1 cellular context compared by ENCODE assay signal in the genomic region with DNA sequence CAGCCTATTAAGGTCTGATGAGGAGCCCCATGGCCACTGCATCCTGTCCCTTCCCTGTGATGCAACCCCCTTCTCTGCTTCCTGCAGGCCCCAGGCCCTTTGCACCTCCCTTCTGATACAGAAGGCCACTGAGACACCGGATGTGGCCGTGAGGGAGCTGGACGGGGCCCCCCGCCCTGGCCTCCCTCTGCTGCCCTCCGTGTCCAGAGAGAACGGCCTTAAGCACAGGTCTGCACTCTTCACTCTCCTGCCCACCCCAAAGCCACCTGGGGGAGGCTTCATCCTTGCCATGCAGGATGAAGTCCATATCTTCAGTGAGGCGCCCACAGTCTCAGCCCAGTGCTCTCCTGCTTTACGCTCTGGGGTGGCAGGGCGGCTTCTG.
TF ChIP-seq lines count a peak whose summit lies in the region.

No MANE protein-coding gene starts in this region.

TF ChIP-seq in GM12878, 131 proteins besides CTCF, POLR2A, EP300 and RAD21 (continued from another document):
- TF ChIP-seq, protein P1, sequence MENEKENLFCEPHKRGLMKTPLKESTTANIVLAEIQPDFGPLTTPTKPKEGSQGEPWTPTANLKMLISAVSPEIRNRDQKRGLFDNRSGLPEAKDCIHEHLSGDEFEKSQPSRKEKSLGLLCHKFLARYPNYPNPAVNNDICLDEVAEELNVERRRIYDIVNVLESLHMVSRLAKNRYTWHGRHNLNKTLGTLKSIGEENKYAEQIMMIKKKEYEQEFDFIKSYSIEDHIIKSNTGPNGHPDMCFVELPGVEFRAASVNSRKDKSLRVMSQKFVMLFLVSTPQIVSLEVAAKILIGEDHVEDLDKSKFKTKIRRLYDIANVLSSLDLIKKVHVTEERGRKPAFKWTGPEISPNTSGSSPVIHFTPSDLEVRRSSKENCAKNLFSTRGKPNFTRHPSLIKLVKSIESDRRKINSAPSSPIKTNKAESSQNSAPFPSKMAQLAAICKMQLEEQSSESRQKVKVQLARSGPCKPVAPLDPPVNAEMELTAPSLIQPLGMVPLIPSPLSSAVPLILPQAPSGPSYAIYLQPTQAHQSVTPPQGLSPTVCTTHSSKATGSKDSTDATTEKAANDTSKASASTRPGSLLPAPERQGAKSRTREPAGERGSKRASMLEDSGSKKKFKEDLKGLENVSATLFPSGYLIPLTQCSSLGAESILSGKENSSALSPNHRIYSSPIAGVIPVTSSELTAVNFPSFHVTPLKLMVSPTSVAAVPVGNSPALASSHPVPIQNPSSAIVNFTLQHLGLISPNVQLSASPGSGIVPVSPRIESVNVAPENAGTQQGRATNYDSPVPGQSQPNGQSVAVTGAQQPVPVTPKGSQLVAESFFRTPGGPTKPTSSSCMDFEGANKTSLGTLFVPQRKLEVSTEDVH (IDR thresholded peaks at IDR 0.05; ENCODE audit: low read depth, partially characterized antibody), result no peak
- TF ChIP-seq JUND (IDR thresholded peaks at IDR 0.05; ENCODE audit: low read depth, low read length) (no peak), HCFC1 (IDR thresholded peaks at IDR 0.05; ENCODE audit: low read length) (no peak), FOXM1 (IDR thresholded peaks at IDR 0.05; ENCODE audit: low read depth, low read length) (no peak), MXI1 (IDR thresholded peaks at IDR 0.05; ENCODE audit: low read depth, low read length) (no peak), JUNB (IDR thresholded peaks at IDR 0.05) (no peak)
- TF ChIP-seq, protein P2, sequence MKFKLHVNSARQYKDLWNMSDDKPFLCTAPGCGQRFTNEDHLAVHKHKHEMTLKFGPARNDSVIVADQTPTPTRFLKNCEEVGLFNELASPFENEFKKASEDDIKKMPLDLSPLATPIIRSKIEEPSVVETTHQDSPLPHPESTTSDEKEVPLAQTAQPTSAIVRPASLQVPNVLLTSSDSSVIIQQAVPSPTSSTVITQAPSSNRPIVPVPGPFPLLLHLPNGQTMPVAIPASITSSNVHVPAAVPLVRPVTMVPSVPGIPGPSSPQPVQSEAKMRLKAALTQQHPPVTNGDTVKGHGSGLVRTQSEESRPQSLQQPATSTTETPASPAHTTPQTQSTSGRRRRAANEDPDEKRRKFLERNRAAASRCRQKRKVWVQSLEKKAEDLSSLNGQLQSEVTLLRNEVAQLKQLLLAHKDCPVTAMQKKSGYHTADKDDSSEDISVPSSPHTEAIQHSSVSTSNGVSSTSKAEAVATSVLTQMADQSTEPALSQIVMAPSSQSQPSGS (IDR thresholded peaks at IDR 0.05; ENCODE audit: low read length), result no peak
TF ChIP-seq in GM12878: peak in this region for 0.
